20 cellular contexts compared by ENCODE assay signal in the genomic region with DNA sequence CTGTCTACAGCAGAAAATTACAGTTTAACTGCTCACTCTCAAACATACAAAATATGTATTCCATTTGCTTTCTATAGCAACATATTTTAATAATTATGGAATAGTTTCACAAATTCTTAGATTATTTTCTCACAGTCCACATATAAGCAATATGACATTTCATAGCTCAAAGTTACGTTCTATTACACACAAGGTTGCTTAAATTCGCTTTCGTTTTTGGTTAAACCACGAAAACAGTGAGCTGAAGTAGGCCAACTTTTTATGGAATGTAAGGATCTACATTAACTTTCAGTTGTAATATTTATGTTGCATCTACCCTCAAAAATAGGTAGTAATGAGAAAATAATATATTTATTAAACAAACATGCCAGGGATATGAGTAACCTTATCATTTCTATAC.
"Had no signal": no experiment of that assay in that cellular context is flagged by ENCODE, and none has a peak within 500 bp of the region (broad histone marks: within the 10 kb centered on the region; RNA-seq: fewer than 3 reads in every experiment).

No MANE protein-coding gene starts in this region.

- H3K27me3 ChIP-seq: esophagus squamous epithelium, gastroesophageal sphincter, ovary, right atrium auricular region, sigmoid colon, stomach, transverse colon had no signal

- H3K36me3 ChIP-seq: esophagus squamous epithelium, gastroesophageal sphincter, ovary, right atrium auricular region, sigmoid colon, stomach, thoracic aorta, transverse colon had no signal

- DNase-seq: dermis blood vessel endothelial cell; esophagus squamous epithelium; foreskin fibroblast; glutamatergic neuron; islet precursor cell; mammary epithelial cell; naive thymus-derived CD4-positive, alpha-beta T cell; nucleus accumbens; ovary; sigmoid colon; stimulated activated CD4-positive, alpha-beta T cell treated with anti-CD3 and anti-CD28 coated beads, Interleukin-2, amount 100 ng/mL, for 24 hours; stimulated activated naive CD4-positive, alpha-beta T cell; stomach; substantia nigra; transverse colon had no signal

- H3K4me1 ChIP-seq: esophagus squamous epithelium, gastroesophageal sphincter, right atrium auricular region, sigmoid colon, stomach, transverse colon had no signal

- H3K9me3 ChIP-seq: esophagus squamous epithelium, sigmoid colon, thoracic aorta, transverse colon had no signal

- ATAC-seq: gastroesophageal sphincter; left lobe of liver; naive thymus-derived CD4-positive, alpha-beta T cell had no signal

- H3K27ac ChIP-seq: esophagus squamous epithelium, gastroesophageal sphincter, ovary, right atrium auricular region, sigmoid colon, skin epidermis, stomach, thoracic aorta, transverse colon had no signal

- H3K4me3 ChIP-seq: esophagus squamous epithelium, gastroesophageal sphincter, ovary, right atrium auricular region, sigmoid colon, skin epidermis, stomach, thoracic aorta, transverse colon had no signal
